In the genomic region with DNA sequence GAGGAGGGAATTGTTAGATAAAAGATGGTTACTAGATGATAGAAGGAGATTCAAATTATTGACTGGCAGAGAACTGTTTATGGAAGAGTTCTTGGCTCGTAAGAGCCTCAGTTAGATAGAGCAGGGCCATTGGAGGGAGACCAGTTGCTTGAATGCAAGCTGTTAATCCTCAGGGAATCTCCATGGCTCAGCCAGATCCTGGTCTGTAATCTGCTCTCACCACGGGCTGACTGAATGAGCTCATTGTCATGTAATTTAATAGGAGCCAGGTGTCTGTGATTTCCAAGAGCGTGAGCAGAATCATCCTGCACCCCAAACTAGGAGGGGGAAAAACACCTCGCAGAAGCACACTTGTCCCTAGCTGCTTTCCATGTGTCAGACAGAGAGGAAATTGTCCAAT, we compare ENCODE assay signal across 2 cellular contexts.
TF ChIP-seq lines count a peak whose summit lies in the region.

No MANE protein-coding gene starts in this region.

TF ChIP-seq in GM23338, 12 proteins besides CTCF, POLR2A, EP300 and RAD21:
- TF ChIP-seq ZNF462 (CRISPR knock-in tag; IDR thresholded peaks at IDR 0.05) (peak; percentile 78; the same call in 1 of the 2 replicates), NANOG (IDR thresholded peaks at IDR 0.05; ENCODE audit: borderline replicate concordance) (no peak)

TF ChIP-seq in H1, 55 proteins besides CTCF, POLR2A, EP300 and RAD21:
- TF ChIP-seq NANOG (IDR thresholded peaks at IDR 0.05; ENCODE audit: insufficient read depth, low read depth, low read length, poor library complexity, severe bottlenecking) (peak; percentile 85), YY1 (IDR thresholded peaks at IDR 0.05; ENCODE audit: low read depth, low read length) (peak; percentile 57; the same call in 1 of the 2 replicates), TEAD4 (IDR thresholded peaks at IDR 0.05; ENCODE audit: low read depth, low read length) (peak; percentile 58; the same call in 1 of the 2 replicates), CHD7 (IDR thresholded peaks at IDR 0.05; ENCODE audit: insufficient replicate concordance, low read length) (no peak), TCF12 (IDR thresholded peaks at IDR 0.05; ENCODE audit: low read depth, low read length) (peak; percentile 93), TAF1 (IDR thresholded peaks at IDR 0.05; ENCODE audit: low read depth, low read length) (no peak), TAF7 (optimal IDR thresholded peaks at IDR 0.05; ENCODE audit: borderline replicate concordance, low read depth, low read length) (no peak), POLR2AphosphoS5 (IDR thresholded peaks at IDR 0.05; ENCODE audit: low read depth, low read length) (peak; percentile 49; the same call in 1 of the 2 replicates), POU5F1 (IDR thresholded peaks at IDR 0.05; ENCODE audit: low read depth, low read length) (peak; percentile 83), BCL11A (IDR thresholded peaks at IDR 0.05; ENCODE audit: low read depth in 2 of 2, low read length in 2 of 2) (peak in 1 of 2 experiments; percentile 65), RXRA (IDR thresholded peaks at IDR 0.05; ENCODE audit: insufficient read depth, low read depth, low read length) (0 out of 2 replicates have a peak, but pooled peaks have one; percentile 27)
- TF ChIP-seq, protein P1, sequence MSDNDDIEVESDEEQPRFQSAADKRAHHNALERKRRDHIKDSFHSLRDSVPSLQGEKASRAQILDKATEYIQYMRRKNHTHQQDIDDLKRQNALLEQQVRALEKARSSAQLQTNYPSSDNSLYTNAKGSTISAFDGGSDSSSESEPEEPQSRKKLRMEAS (IDR thresholded peaks at IDR 0.05) = no peak
